In genomic region chr14:78143489-78144145, GRCh38 we compare ENCODE assay signal across 1 cellular context.
TF ChIP-seq lines count a peak whose summit lies in the region.

No MANE protein-coding gene starts in this region.

TF ChIP-seq in GM23338, 12 proteins besides CTCF, POLR2A, EP300 and RAD21 (continued from another document):
- TF ChIP-seq POLR2AphosphoS5 (IDR thresholded peaks at IDR 0.05; ENCODE audit: low read depth) = no peak
- TF ChIP-seq REST (IDR thresholded peaks at IDR 0.05; ENCODE audit: unreplicated experiment) = no peak
- TF ChIP-seq NANOG (IDR thresholded peaks at IDR 0.05; ENCODE audit: borderline replicate concordance) = no peak
- TF ChIP-seq EZH2phosphoT487 (IDR thresholded peaks at IDR 0.05; ENCODE audit: unreplicated experiment) = no peak
